ENCODE assay signal across 8 cellular contexts in genomic region chr20:1108437-1108920, GRCh38. TPM values are rescaled to one million over a fixed set of nuclear protein-coding genes. Genes with fewer than 3 reads are reported as not detected.
DNase-seq lines count a peak whose midpoint lies in the region; ATAC-seq, FAIRE-seq and TF ChIP-seq lines count a peak whose summit lies in the region.

No MANE protein-coding gene starts in this region.

- WGBS in HepG2 (ENCODE audit: low lambda C conversion rate): 22% methylated on average over 5 of the region's 5 CpGs

- POLR2A ChIA-PET in HepG2 (lab: Yijun Ruan, JAX): interaction anchor here (1.2 kb wide), 1 partner anchor 10 kb away, joined by 3 read pairs; the partner anchor contains the start of gene PSMF1

- no peak overlapping the region for H3K9ac ChIP-seq in HepG2 (ENCODE audit: insufficient read depth, low read depth, low read length)

- no peaks in the 10 kb centered on the region for H3K79me2 ChIP-seq in HepG2 (ENCODE audit: insufficient read depth, low read length)

- no peaks in the 10 kb centered on the region for H4K20me1 ChIP-seq in HepG2 (ENCODE audit: insufficient read depth, low read length)

- H3K9me3 ChIP-seq in HepG2 (ENCODE audit: low read length): no peaks in the 10 kb centered on the region

- ATAC-seq in HepG2: peak; percentile 96
- ATAC-seq in GM21737 (IDR thresholded peaks at IDR 0.05; ENCODE audit: unreplicated experiment): no peak

- no peak for TF ChIP-seq POLR2A in HepG2 (IDR thresholded peaks at IDR 0.05; ENCODE audit: insufficient read depth in 1 of 2, low read depth in 2 of 2, low read length in 2 of 2)

- FAIRE-seq in HepG2 (lab: Jason Lieb, UNC): peak; percentile 96

- peak; percentile 95 for TF ChIP-seq CTCF in HepG2 (CRISPR knock-in tag; IDR thresholded peaks at IDR 0.05)

- no peak overlapping the region for H3K4me2 ChIP-seq in HepG2 (ENCODE audit: low read depth, low read length)

- TF ChIP-seq EP300 in HepG2 (IDR thresholded peaks at IDR 0.05; ENCODE audit: low read depth in 2 of 2, low read length in 2 of 2): no peak
- TF ChIP-seq EP300 in HepG2 (CRISPR knock-in tag; IDR thresholded peaks at IDR 0.05; ENCODE audit: borderline replicate concordance): no peak

- no TSS peak for BruUV-seq in HepG2 (replicated peaks; lab: Mats Ljungman, UMichigan)

- DNase-seq in NCI-H146 (lab: John Stamatoyannopoulos, UW) (peak; percentile 36), NCI-H146 treated with DMSO at 0.1 percent for 48 hours (lab: John Stamatoyannopoulos, UW; ENCODE audit: unreplicated experiment) (no peak), NCI-H1092 (lab: John Stamatoyannopoulos, UW) (peak; percentile 25), cerebellar cortex (ENCODE audit: low spot score) (peak; percentile 48), HepG2 (ENCODE audit: low spot score) (peak; percentile 60)
- DNase-seq in activated CD4-positive, CD25-positive, alpha-beta regulatory T cell treated with anti-CD3 and anti-CD28 coated beads, Interleukin-2, amount 50 U/mL, for 16 hours (ENCODE audit: low read depth, low spot score): peak; percentile 27
- DNase-seq in stimulated activated CD8-positive, alpha-beta memory T cell treated with anti-CD3 and anti-CD28 coated beads, Interleukin-15, amount 100 ng/mL, for 1 hour (ENCODE audit: low read depth): peak; percentile 21

- no peaks in the 10 kb centered on the region for H3K4me1 ChIP-seq in HepG2 (ENCODE audit: insufficient read depth, low read length)

- no peaks in the 10 kb centered on the region for H3K36me3 ChIP-seq in HepG2 (replicated peaks in 1 of 2; ENCODE audit: control insufficient read depth in 1 of 2, insufficient read depth in 2 of 2, low read length in 2 of 2)

- CTCF ChIA-PET in HepG2 (lab: Yijun Ruan, JAX; ENCODE audit: low intra/inter-chr PET ratio, low total read pairs): interaction anchor here (2.1 to 2.4 kb wide), 2 partner anchors 77 to 104 kb away, joined by 12 to 17 read pairs; partner anchors contain the start of gene TMEM74B

- peak; percentile 75 for TF ChIP-seq RAD21 in HepG2 (CRISPR knock-in tag; IDR thresholded peaks at IDR 0.05)

- H3K4me3 ChIP-seq in HepG2 (replicated peaks in 1 of 3; ENCODE audit: insufficient read depth in 1 of 3, low read depth in 2 of 3, low read length in 3 of 3): no peak overlapping the region

- in situ Hi-C loops in HepG2 (cut with HindIII; ENCODE audit: extremely low pct_ligation_motif_present, low pct_unique_long_range_greater_than_20kb): loop anchor here (10.0 kb wide), 1 partner anchor 294 kb away; no protein-coding TSS in a partner anchor

- H3K27ac ChIP-seq in HepG2 (ENCODE audit: extremely low read length, insufficient read depth, low read length): no peak overlapping the region

- intact Hi-C loops in HepG2 (cut with micrococcal nuclease; ENCODE audit: unreplicated experiment): loop anchor here (1.0 to 5.0 kb wide), 3 partner anchors 78 to 291 kb away; no protein-coding TSS in a partner anchor

- no peak overlapping the region for H2AFZ ChIP-seq in HepG2 (ENCODE audit: low read length)

- no peaks in the 10 kb centered on the region for H3K27me3 ChIP-seq in HepG2 (ENCODE audit: control insufficient read depth in 1 of 2, insufficient read depth in 2 of 2, low read length in 2 of 2)

TF ChIP-seq in HepG2, 621 proteins besides CTCF, POLR2A, EP300 and RAD21 (continues in another document):
- TF ChIP-seq ZFP1 (CRISPR knock-in tag; IDR thresholded peaks at IDR 0.05) (peak; percentile 89; the same call in 1 of the 2 replicates), ZBED4 (CRISPR knock-in tag; IDR thresholded peaks at IDR 0.05; ENCODE audit: borderline replicate concordance) (0 out of 2 replicates have a peak, but pooled peaks have one; percentile 48), FOXA1 (IDR thresholded peaks at IDR 0.05) (no peak), FOXA1 (CRISPR knock-in tag; IDR thresholded peaks at IDR 0.05) (peak; percentile 30; the same call in 1 of the 2 replicates), HINFP (CRISPR knock-in tag; IDR thresholded peaks at IDR 0.05; ENCODE audit: low read depth) (0 out of 2 replicates have a peak, but pooled peaks have one; percentile 57), NFE2 (CRISPR knock-in tag; IDR thresholded peaks at IDR 0.05) (no peak)

RNA-seq across cellular contexts. Expression of gene PSMF1, which starts 9.9 kb away (rescaled TPM):
- 86.0 and 113 TPM in 2 replicates for total RNA-seq in HepG2 (2016; rRNA removed; fragmentation: Illumina TruSeq; extraction: Trizol)
- total RNA-seq in HepG2 (2016; cell fraction: cytosol; rRNA removed; fragmentation: Illumina TruSeq; extraction: Trizol; ENCODE audit: low read depth): 19.7 and 25.4 TPM in 2 replicates
- total RNA-seq in HepG2 (2016; cell fraction: insoluble cytoplasmic fraction; rRNA removed; fragmentation: Illumina TruSeq; extraction: Trizol): 84.7 and 89.7 TPM in 2 replicates
- 45.7 and 47.8 TPM in 2 replicates for total RNA-seq in HepG2 (2016; cell fraction: membrane; rRNA removed; fragmentation: Illumina TruSeq; extraction: Trizol)
- total RNA-seq in HepG2 (2016; cell fraction: nucleus; rRNA removed; fragmentation: Illumina TruSeq; extraction: Trizol): 55.8 and 66.5 TPM in 2 replicates
- polyA plus RNA-seq in HepG2 (2011; rRNA removed): 82.5 and 90.6 TPM in 2 replicates
- polyA plus RNA-seq in HepG2 (2011; cell fraction: cytosol; rRNA removed): 129 and 230 TPM in 2 replicates
- 130 and 163 TPM in 2 replicates for polyA plus RNA-seq in HepG2 (2011; cell fraction: nucleus; rRNA removed)
- 209 and 270 TPM in 2 replicates for polyA plus RNA-seq in HepG2 (2012)
- polyA plus RNA-seq in HepG2 (2016; cell fraction: cytosol; fragmentation: Illumina TruSeq; extraction: Trizol; ENCODE audit: low read depth): 182 and 186 TPM in 2 replicates
- polyA plus RNA-seq in HepG2 (2016; cell fraction: insoluble cytoplasmic fraction; fragmentation: Illumina TruSeq; extraction: Trizol; ENCODE audit: low read depth): 230 and 306 TPM in 2 replicates
- 158 and 165 TPM in 2 replicates for polyA plus RNA-seq in HepG2 (2016; cell fraction: membrane; fragmentation: Illumina TruSeq; extraction: Trizol; ENCODE audit: low read depth)
- 135 and 140 TPM in 2 replicates for polyA plus RNA-seq in HepG2 (2016; cell fraction: nucleus; fragmentation: Illumina TruSeq; extraction: Trizol; ENCODE audit: insufficient read depth, low read depth)
- 31.0 and 97.3 TPM in 2 replicates for polyA minus RNA-seq in HepG2 (2011; rRNA and poly(A)+ RNA removed; ENCODE audit: low replicate concordance)
- polyA minus RNA-seq in HepG2 (2011; cell fraction: cytosol; rRNA and poly(A)+ RNA removed): 90.7 and 92.5 TPM in 2 replicates
- 67.6 and 70.3 TPM in 2 replicates for polyA minus RNA-seq in HepG2 (2011; cell fraction: nucleus; rRNA and poly(A)+ RNA removed)
